In the genomic region with DNA sequence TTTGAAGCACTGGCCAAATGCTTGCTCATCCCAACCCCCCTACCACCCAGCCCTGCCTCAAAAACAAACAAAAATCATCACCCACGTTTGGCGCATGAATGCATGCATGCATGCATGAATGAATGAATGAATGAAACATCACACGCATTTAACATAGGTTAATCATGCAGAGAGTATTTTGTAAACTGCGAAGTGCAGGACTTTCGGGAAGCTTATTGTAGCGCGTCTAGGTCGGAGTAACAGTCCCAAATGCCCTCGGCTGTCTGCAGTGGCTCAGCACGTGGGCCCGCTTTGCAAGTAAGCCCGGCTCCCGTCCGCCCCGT, we compare ENCODE assay signal across 9 cellular contexts. TPM values are rescaled to one million over a fixed set of nuclear protein-coding genes. Genes with fewer than 3 reads are reported as not detected.
DNase-seq lines count a peak whose midpoint lies in the region; ATAC-seq and TF ChIP-seq lines count a peak whose summit lies in the region.
"Had no signal": no experiment of that assay in that cellular context is flagged by ENCODE, and none has a peak within 500 bp of the region (broad histone marks: within the 10 kb centered on the region; RNA-seq: fewer than 3 reads in every experiment).

No MANE protein-coding gene starts in this region.

- no peaks in the 10 kb centered on the region for H3K79me2 ChIP-seq in OCI-LY7 (ENCODE audit: insufficient read depth, low read depth, low read length)

- peaks cover 6 to 9% (median 8%) of the 10 kb centered on the region in 3 donors for H3K4me1 Mint-ChIP-seq in CD8-positive, alpha-beta memory T cell
- peaks cover 0 to 5% of the 10 kb centered on the region in 2 donors for H3K4me1 Mint-ChIP-seq in stimulated activated naive B cell treated with anti-CD40 and anti-IgM and Interleukin-4, amounts not matched to agents 10 μg/mL and 1 μg/mL and 100 μg/mL, for 72 hours

- H3K79me1 ChIP-seq in mesenchymal stem cell (replicated peaks; ENCODE audit: low read length, poor library complexity, severe bottlenecking), result peaks cover 14% of the 10 kb centered on the region

- no TSS peak for BruUV-seq in OCI-LY7 (replicated peaks; lab: Mats Ljungman, UMichigan)

- H2BK5ac ChIP-seq in mesenchymal stem cell (ENCODE audit: low read depth, low read length, poor library complexity, severe bottlenecking), result no peak overlapping the region

- no peak overlapping the region for H2BK12ac ChIP-seq in mesenchymal stem cell (ENCODE audit: low read length in 2 of 2)

- no peak overlapping the region for H3K4me3 ChIP-seq in CD8-positive, alpha-beta memory T cell (ENCODE audit: low read length)
- no peak overlapping the region for H3K4me3 ChIP-seq in OCI-LY7 (ENCODE audit: low read depth, low read length, poor library complexity, severe bottlenecking)
- H3K4me3 ChIP-seq in mesenchymal stem cell (ENCODE audit: insufficient read depth in 1 of 2, low read depth in 1 of 2, low read length in 2 of 2), result no peak overlapping the region

- peak overlapping the region; percentile 59 for H3K4me2 ChIP-seq in OCI-LY7 (ENCODE audit: low read length)
- peak overlapping the region; percentile 1 for H3K4me2 ChIP-seq in mesenchymal stem cell (ENCODE audit: low read length, poor library complexity, severe bottlenecking)

- ATAC-seq in GM21576 (IDR thresholded peaks at IDR 0.05; ENCODE audit: unreplicated experiment) (peak; percentile 42), HG03571 (IDR thresholded peaks at IDR 0.05; ENCODE audit: unreplicated experiment) (no peak)
- ATAC-seq in stimulated activated naive B cell treated with anti-CD40 and anti-IgM and Interleukin-4, amounts not matched to agents 10 μg/mL and 1 μg/mL and 100 μg/mL, for 72 hours (replicated peaks), result no peak

- TF ChIP-seq CTCF in OCI-LY7 (conservative IDR thresholded peaks at IDR 0.05; ENCODE audit: low read length), result no peak

- H4K8ac ChIP-seq in mesenchymal stem cell (ENCODE audit: low read length), result no peak overlapping the region

- DNase-seq in CD8-positive, alpha-beta memory T cell, result no peak
- DNase-seq in OCI-LY7 (ENCODE audit: low spot score) (no peak), mesenchymal stem cell (no peak), iPS-NIHi7 (ENCODE audit: extremely low spot score) (no peak), NCI-H2196 (lab: John Stamatoyannopoulos, UW; ENCODE audit: unreplicated experiment) (no peak)
- DNase-seq in stimulated activated naive B cell treated with anti-CD40 and anti-IgM and Interleukin-4, amounts not matched to agents 10 μg/mL and 1 μg/mL and 100 μg/mL, for 72 hours, result no peak

- H3K4ac ChIP-seq in mesenchymal stem cell (ENCODE audit: low read depth in 1 of 2, low read length in 2 of 2), result no peak overlapping the region

- H2AFZ ChIP-seq in OCI-LY7 (ENCODE audit: low read length), result peak overlapping the region; percentile 76
- H2AFZ ChIP-seq in mesenchymal stem cell (ENCODE audit: low read depth, low read length), result peak overlapping the region; percentile 44

- H3K9me3 Mint-ChIP-seq in CD8-positive, alpha-beta memory T cell, result no peaks in the 10 kb centered on the region
- no peaks in the 10 kb centered on the region for H3K9me3 Mint-ChIP-seq in stimulated activated naive B cell treated with anti-CD40 and anti-IgM and Interleukin-4, amounts not matched to agents 10 μg/mL and 1 μg/mL and 100 μg/mL, for 72 hours

- no peaks in the 10 kb centered on the region for H4K20me1 ChIP-seq in OCI-LY7 (ENCODE audit: insufficient read depth, low read length)

- no peaks in the 10 kb centered on the region for H3K9me2 ChIP-seq in OCI-LY7 (ENCODE audit: insufficient read depth, low read length)

- no peak overlapping the region for H3K14ac ChIP-seq in mesenchymal stem cell (ENCODE audit: low read length in 2 of 2)

- H3K27ac ChIP-seq in CD8-positive, alpha-beta memory T cell (ENCODE audit: low read depth, low read length), result no peak overlapping the region
- H3K27ac ChIP-seq in OCI-LY7 (ENCODE audit: low read depth, low read length, poor library complexity, severe bottlenecking) (no peak overlapping the region), mesenchymal stem cell (ENCODE audit: low read length, poor library complexity, severe bottlenecking) (no peak overlapping the region)

- no peaks in the 10 kb centered on the region for H3K36me3 ChIP-seq in CD8-positive, alpha-beta memory T cell (ENCODE audit: insufficient read depth, low read length)
- H3K36me3 ChIP-seq in OCI-LY7 (ENCODE audit: insufficient read depth, low read length), result no peaks in the 10 kb centered on the region
- peaks cover 3 to 16% of the 10 kb centered on the region in 2 experiments for H3K36me3 ChIP-seq in mesenchymal stem cell (ENCODE audit: control insufficient read depth in 1 of 2, insufficient read depth in 2 of 2, low read depth in 1 of 2, low read length in 2 of 2)

- no peaks in the 10 kb centered on the region for H3K27me3 ChIP-seq in CD8-positive, alpha-beta memory T cell (ENCODE audit: insufficient read depth, low read length, poor library complexity, severe bottlenecking)
- peaks cover 0 to 8% of the 10 kb centered on the region in 2 experiments for H3K27me3 ChIP-seq in mesenchymal stem cell (ENCODE audit: control insufficient read depth in 1 of 2, insufficient read depth in 1 of 2, low read length in 2 of 2)

- H3K27ac Mint-ChIP-seq in CD8-positive, alpha-beta memory T cell, result peak overlapping the region in 5 of 8 donors; percentile 26 to 86 (median 64)
- H3K27ac Mint-ChIP-seq in stimulated activated naive B cell treated with anti-CD40 and anti-IgM and Interleukin-4, amounts not matched to agents 10 μg/mL and 1 μg/mL and 100 μg/mL, for 72 hours, result no peak overlapping the region

- POLR2A ChIA-PET in CD8-positive, alpha-beta memory T cell (lab: Charles Lee), result interaction anchor here (0.5 to 1.1 kb wide), 2 partner anchors 157 to 309 kb away, joined by 4 read pairs; a partner anchor contains a TSS
- POLR2A ChIA-PET in OCI-LY7 (lab: Charles Lee), result interaction anchor here (0.6 to 1.5 kb wide), 4 partner anchors 9 to 125 kb away, joined by 3 read pairs; no protein-coding TSS in a partner anchor

- H2BK15ac ChIP-seq in mesenchymal stem cell (ENCODE audit: low read depth, poor library complexity, severe bottlenecking), result no peak overlapping the region

- CTCF ChIA-PET in CD8-positive, alpha-beta memory T cell (lab: Charles Lee), result interaction anchor here (0.8 to 1.4 kb wide), 3 partner anchors 11 to 326 kb away, joined by 3 to 5 read pairs (median 3); a partner anchor contains a TSS
- CTCF ChIA-PET in OCI-LY7 (lab: Charles Lee; ENCODE audit: unreplicated experiment), result interaction anchor here (0.5 to 0.8 kb wide), 3 partner anchors 8 to 42 kb away, joined by 3 to 5 read pairs (median 3); no protein-coding TSS in a partner anchor

- peaks cover 6% of the 10 kb centered on the region for H3K4me1 ChIP-seq in CD8-positive, alpha-beta memory T cell (ENCODE audit: insufficient read depth, low read length)
- H3K4me1 ChIP-seq in OCI-LY7 (ENCODE audit: insufficient read depth, low read length, poor library complexity, severe bottlenecking), result peaks cover 14% of the 10 kb centered on the region
- H3K4me1 ChIP-seq in mesenchymal stem cell (ENCODE audit: control insufficient read depth, insufficient read depth, low read depth, low read length), result peaks cover 1% of the 10 kb centered on the region

- WGBS in mesenchymal stem cell, result 22% methylated on average over 10 of the region's 15 CpGs

- no peaks in the 10 kb centered on the region for H3K9me3 ChIP-seq in CD8-positive, alpha-beta memory T cell (ENCODE audit: low read length)
- H3K9me3 ChIP-seq in OCI-LY7 (ENCODE audit: low read length), result no peaks in the 10 kb centered on the region
- no peaks in the 10 kb centered on the region for H3K9me3 ChIP-seq in mesenchymal stem cell (ENCODE audit: control insufficient read depth, low read length)
- H3K9me3 ChIP-seq: mucosa of descending colon had no signal

- H3K23ac ChIP-seq in mesenchymal stem cell (ENCODE audit: low read length in 2 of 2), result no peak overlapping the region

- H3K36me3 Mint-ChIP-seq in CD8-positive, alpha-beta memory T cell, result peaks cover 0 to 3% (median 2%) of the 10 kb centered on the region in 3 donors
- H3K36me3 Mint-ChIP-seq in stimulated activated naive B cell treated with anti-CD40 and anti-IgM and Interleukin-4, amounts not matched to agents 10 μg/mL and 1 μg/mL and 100 μg/mL, for 72 hours, result no peaks in the 10 kb centered on the region

- peaks cover 5 to 7% of the 10 kb centered on the region in 2 donors for H3K27me3 Mint-ChIP-seq in CD8-positive, alpha-beta memory T cell
- peaks cover 0 to 6% of the 10 kb centered on the region in 2 donors for H3K27me3 Mint-ChIP-seq in stimulated activated naive B cell treated with anti-CD40 and anti-IgM and Interleukin-4, amounts not matched to agents 10 μg/mL and 1 μg/mL and 100 μg/mL, for 72 hours

- no peak overlapping the region for H4K91ac ChIP-seq in mesenchymal stem cell (ENCODE audit: low read length)

- intact Hi-C loops in OCI-LY7 (cut with micrococcal nuclease; ENCODE audit: unreplicated experiment), result loop anchor here (2.0 kb wide), 1 partner anchor 157 kb away; a partner anchor contains a TSS

- H3K9ac ChIP-seq in mesenchymal stem cell (ENCODE audit: low read length), result no peak overlapping the region

- peak overlapping the region; percentile 47 to 96 (median 76) for H3K4me3 Mint-ChIP-seq in CD8-positive, alpha-beta memory T cell
- no peak overlapping the region for H3K4me3 Mint-ChIP-seq in stimulated activated naive B cell treated with anti-CD40 and anti-IgM and Interleukin-4, amounts not matched to agents 10 μg/mL and 1 μg/mL and 100 μg/mL, for 72 hours

- H2BK120ac ChIP-seq in mesenchymal stem cell (ENCODE audit: low read depth, low read length), result no peak overlapping the region

- no peak overlapping the region for H3K18ac ChIP-seq in mesenchymal stem cell (ENCODE audit: low read depth in 1 of 2, low read length in 2 of 2)

- H2AK5ac ChIP-seq in mesenchymal stem cell (ENCODE audit: low read length, severe bottlenecking), result no peak overlapping the region

RNA-seq across cellular contexts. Expression of a gene that starts 0.3 kb away (rescaled TPM):
- total RNA-seq in CD8-positive, alpha-beta memory T cell, result 1 to 10 TPM; 3.7 to 4.5 TPM
- 0.35 TPM for polyA plus RNA-seq in CD8-positive, alpha-beta memory T cell
- 5.6 and 7.2 TPM in 2 replicates for total RNA-seq in OCI-LY7 (2014; rRNA removed; shearing (Covaris generic))
- 8.4 and 9.8 TPM in 2 replicates for total RNA-seq in OCI-LY7 (2022)
- polyA plus RNA-seq in mesenchymal stem cell (2013, experiment 1 of 2), result 10.9 TPM
- 10.4 TPM for polyA plus RNA-seq in mesenchymal stem cell (2013, experiment 2 of 2)

Comparison
In these comparisons a context has a peak if more than half of its experiments do, and no peak if none do; other contexts are left out.
1. H3K4me3 Mint-ChIP-seq: peak in CD8-positive, alpha-beta memory T cell (7 of 7); none in stimulated activated naive B cell treated with anti-CD40 and anti-IgM and Interleukin-4, amounts not matched to agents 10 μg/mL and 1 μg/mL and 100 μg/mL, for 72 hours (0 of 2).